Comparison of ENCODE assay signal across 2 cellular contexts in the genomic region with DNA sequence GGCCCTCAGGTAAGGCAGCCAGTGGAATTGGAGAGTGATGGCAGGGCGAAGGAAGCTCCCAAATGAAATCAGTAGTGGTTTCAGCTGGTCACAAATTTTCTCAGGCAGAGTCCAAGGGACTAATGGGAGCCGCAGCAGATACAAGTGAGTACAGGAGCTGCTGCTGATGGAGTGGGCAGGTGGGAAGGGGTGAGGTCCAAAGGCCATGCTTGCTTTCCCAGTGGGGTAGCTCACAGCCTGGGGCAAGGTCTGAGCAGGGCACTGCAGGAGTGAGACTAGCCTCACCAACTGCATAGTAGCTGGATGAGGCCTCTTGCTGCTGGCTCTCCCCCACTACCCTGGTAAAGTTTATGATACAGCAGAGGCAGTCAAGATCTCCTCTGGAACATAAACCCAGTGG.
TF ChIP-seq lines count a peak whose summit lies in the region.

No MANE protein-coding gene starts in this region.

TF ChIP-seq in IMR-90, 13 proteins besides CTCF, POLR2A, EP300 and RAD21:
- TF ChIP-seq, protein P1, sequence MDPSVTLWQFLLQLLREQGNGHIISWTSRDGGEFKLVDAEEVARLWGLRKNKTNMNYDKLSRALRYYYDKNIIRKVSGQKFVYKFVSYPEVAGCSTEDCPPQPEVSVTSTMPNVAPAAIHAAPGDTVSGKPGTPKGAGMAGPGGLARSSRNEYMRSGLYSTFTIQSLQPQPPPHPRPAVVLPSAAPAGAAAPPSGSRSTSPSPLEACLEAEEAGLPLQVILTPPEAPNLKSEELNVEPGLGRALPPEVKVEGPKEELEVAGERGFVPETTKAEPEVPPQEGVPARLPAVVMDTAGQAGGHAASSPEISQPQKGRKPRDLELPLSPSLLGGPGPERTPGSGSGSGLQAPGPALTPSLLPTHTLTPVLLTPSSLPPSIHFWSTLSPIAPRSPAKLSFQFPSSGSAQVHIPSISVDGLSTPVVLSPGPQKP (IDR thresholded peaks at IDR 0.05; ENCODE audit: borderline replicate concordance, low read depth, low read length): no peak
- no peak for TF ChIP-seq CHD1 (IDR thresholded peaks at IDR 0.05; ENCODE audit: low read depth, low read length)
- TF ChIP-seq, protein P2, sequence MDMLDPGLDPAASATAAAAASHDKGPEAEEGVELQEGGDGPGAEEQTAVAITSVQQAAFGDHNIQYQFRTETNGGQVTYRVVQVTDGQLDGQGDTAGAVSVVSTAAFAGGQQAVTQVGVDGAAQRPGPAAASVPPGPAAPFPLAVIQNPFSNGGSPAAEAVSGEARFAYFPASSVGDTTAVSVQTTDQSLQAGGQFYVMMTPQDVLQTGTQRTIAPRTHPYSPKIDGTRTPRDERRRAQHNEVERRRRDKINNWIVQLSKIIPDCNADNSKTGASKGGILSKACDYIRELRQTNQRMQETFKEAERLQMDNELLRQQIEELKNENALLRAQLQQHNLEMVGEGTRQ (IDR thresholded peaks at IDR 0.05; ENCODE audit: low read depth, low read length): no peak
TF ChIP-seq in IMR-90: peak in this region for 0.

TF ChIP-seq in HepG2, 621 proteins besides CTCF, POLR2A, EP300 and RAD21 (continues in another document):
- no peak for TF ChIP-seq HIVEP1 (CRISPR knock-in tag; IDR thresholded peaks at IDR 0.05)
- no peak for TF ChIP-seq KDM3A (CRISPR knock-in tag; IDR thresholded peaks at IDR 0.05; ENCODE audit: low read depth)
- TF ChIP-seq, protein P3, sequence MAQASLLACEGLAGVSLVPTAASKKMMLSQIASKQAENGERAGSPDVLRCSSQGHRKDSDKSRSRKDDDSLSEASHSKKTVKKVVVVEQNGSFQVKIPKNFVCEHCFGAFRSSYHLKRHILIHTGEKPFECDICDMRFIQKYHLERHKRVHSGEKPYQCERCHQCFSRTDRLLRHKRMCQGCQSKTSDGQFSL (CRISPR knock-in tag; IDR thresholded peaks at IDR 0.05): no peak
- TF ChIP-seq, protein P4, sequence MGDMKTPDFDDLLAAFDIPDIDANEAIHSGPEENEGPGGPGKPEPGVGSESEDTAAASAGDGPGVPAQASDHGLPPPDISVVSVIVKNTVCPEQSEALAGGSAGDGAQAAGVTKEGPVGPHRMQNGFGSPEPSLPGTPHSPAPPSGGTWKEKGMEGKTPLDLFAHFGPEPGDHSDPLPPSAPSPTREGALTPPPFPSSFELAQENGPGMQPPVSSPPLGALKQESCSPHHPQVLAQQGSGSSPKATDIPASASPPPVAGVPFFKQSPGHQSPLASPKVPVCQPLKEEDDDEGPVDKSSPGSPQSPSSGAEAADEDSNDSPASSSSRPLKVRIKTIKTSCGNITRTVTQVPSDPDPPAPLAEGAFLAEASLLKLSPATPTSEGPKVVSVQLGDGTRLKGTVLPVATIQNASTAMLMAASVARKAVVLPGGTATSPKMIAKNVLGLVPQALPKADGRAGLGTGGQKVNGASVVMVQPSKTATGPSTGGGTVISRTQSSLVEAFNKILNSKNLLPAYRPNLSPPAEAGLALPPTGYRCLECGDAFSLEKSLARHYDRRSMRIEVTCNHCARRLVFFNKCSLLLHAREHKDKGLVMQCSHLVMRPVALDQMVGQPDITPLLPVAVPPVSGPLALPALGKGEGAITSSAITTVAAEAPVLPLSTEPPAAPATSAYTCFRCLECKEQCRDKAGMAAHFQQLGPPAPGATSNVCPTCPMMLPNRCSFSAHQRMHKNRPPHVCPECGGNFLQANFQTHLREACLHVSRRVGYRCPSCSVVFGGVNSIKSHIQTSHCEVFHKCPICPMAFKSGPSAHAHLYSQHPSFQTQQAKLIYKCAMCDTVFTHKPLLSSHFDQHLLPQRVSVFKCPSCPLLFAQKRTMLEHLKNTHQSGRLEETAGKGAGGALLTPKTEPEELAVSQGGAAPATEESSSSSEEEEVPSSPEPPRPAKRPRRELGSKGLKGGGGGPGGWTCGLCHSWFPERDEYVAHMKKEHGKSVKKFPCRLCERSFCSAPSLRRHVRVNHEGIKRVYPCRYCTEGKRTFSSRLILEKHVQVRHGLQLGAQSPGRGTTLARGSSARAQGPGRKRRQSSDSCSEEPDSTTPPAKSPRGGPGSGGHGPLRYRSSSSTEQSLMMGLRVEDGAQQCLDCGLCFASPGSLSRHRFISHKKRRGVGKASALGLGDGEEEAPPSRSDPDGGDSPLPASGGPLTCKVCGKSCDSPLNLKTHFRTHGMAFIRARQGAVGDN (CRISPR knock-in tag; IDR thresholded peaks at IDR 0.05): peak; percentile 60
- TF ChIP-seq HNRNPL (IDR thresholded peaks at IDR 0.05; ENCODE audit: low read depth, low read length): no peak
- TF ChIP-seq AKAP8 (CRISPR knock-in tag; IDR thresholded peaks at IDR 0.05): no peak
- TF ChIP-seq ZNF205 (CRISPR knock-in tag; IDR thresholded peaks at IDR 0.05): no peak
- TF ChIP-seq MBD4 (IDR thresholded peaks at IDR 0.05; ENCODE audit: borderline replicate concordance, low read length): no peak
- TF ChIP-seq, protein P5, sequence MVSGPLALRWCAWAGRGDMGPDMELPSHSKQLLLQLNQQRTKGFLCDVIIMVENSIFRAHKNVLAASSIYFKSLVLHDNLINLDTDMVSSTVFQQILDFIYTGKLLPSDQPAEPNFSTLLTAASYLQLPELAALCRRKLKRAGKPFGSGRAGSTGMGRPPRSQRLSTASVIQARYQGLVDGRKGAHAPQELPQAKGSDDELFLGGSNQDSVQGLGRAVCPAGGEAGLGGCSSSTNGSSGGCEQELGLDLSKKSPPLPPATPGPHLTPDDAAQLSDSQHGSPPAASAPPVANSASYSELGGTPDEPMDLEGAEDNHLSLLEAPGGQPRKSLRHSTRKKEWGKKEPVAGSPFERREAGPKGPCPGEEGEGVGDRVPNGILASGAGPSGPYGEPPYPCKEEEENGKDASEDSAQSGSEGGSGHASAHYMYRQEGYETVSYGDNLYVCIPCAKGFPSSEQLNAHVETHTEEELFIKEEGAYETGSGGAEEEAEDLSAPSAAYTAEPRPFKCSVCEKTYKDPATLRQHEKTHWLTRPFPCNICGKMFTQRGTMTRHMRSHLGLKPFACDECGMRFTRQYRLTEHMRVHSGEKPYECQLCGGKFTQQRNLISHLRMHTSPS (CRISPR knock-in tag; IDR thresholded peaks at IDR 0.05; ENCODE audit: low read depth): no peak
- no peak for TF ChIP-seq CHCHD3 (CRISPR knock-in tag; IDR thresholded peaks at IDR 0.05)
- no peak for TF ChIP-seq RXRA (CRISPR knock-in tag; IDR thresholded peaks at IDR 0.05)
- TF ChIP-seq ZBTB7A (CRISPR knock-in tag; IDR thresholded peaks at IDR 0.05): no peak
- TF ChIP-seq TRIM24 (CRISPR knock-in tag; IDR thresholded peaks at IDR 0.05): no peak
- TF ChIP-seq, protein P6, sequence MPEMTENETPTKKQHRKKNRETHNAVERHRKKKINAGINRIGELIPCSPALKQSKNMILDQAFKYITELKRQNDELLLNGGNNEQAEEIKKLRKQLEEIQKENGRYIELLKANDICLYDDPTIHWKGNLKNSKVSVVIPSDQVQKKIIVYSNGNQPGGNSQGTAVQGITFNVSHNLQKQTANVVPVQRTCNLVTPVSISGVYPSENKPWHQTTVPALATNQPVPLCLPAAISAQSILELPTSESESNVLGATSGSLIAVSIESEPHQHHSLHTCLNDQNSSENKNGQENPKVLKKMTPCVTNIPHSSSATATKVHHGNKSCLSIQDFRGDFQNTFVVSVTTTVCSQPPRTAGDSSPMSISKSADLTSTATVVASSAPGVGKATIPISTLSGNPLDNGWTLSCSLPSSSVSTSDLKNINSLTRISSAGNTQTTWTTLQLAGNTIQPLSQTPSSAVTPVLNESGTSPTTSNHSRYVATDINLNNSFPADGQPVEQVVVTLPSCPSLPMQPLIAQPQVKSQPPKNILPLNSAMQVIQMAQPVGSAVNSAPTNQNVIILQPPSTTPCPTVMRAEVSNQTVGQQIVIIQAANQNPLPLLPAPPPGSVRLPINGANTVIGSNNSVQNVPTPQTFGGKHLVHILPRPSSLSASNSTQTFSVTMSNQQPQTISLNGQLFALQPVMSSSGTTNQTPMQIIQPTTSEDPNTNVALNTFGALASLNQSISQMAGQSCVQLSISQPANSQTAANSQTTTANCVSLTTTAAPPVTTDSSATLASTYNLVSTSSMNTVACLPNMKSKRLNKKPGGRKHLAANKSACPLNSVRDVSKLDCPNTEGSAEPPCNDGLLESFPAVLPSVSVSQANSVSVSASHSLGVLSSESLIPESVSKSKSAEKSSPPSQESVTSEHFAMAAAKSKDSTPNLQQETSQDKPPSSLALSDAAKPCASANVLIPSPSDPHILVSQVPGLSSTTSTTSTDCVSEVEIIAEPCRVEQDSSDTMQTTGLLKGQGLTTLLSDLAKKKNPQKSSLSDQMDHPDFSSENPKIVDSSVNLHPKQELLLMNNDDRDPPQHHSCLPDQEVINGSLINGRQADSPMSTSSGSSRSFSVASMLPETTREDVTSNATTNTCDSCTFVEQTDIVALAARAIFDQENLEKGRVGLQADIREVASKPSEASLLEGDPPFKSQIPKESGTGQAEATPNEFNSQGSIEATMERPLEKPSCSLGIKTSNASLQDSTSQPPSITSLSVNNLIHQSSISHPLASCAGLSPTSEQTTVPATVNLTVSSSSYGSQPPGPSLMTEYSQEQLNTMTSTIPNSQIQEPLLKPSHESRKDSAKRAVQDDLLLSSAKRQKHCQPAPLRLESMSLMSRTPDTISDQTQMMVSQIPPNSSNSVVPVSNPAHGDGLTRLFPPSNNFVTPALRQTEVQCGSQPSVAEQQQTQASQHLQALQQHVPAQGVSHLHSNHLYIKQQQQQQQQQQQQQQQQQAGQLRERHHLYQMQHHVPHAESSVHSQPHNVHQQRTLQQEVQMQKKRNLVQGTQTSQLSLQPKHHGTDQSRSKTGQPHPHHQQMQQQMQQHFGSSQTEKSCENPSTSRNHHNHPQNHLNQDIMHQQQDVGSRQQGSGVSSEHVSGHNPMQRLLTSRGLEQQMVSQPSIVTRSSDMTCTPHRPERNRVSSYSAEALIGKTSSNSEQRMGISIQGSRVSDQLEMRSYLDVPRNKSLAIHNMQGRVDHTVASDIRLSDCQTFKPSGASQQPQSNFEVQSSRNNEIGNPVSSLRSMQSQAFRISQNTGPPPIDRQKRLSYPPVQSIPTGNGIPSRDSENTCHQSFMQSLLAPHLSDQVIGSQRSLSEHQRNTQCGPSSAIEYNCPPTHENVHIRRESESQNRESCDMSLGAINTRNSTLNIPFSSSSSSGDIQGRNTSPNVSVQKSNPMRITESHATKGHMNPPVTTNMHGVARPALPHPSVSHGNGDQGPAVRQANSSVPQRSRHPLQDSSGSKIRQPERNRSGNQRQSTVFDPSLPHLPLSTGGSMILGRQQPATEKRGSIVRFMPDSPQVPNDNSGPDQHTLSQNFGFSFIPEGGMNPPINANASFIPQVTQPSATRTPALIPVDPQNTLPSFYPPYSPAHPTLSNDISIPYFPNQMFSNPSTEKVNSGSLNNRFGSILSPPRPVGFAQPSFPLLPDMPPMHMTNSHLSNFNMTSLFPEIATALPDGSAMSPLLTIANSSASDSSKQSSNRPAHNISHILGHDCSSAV (CRISPR knock-in tag; IDR thresholded peaks at IDR 0.05; ENCODE audit: borderline replicate concordance): no peak
- 0 out of 2 replicates have a peak, but pooled peaks have one; percentile 24 for TF ChIP-seq ZNF292 (CRISPR knock-in tag; IDR thresholded peaks at IDR 0.05; ENCODE audit: borderline replicate concordance, low read depth)
- no peak for TF ChIP-seq MTA1 (CRISPR knock-in tag; IDR thresholded peaks at IDR 0.05; ENCODE audit: borderline replicate concordance)
- TF ChIP-seq MEIS2 (CRISPR knock-in tag; IDR thresholded peaks at IDR 0.05): no peak
- TF ChIP-seq SALL1 (CRISPR knock-in tag; IDR thresholded peaks at IDR 0.05): peak; percentile 26; the same call in 1 of the 2 replicates
- no peak for TF ChIP-seq FIP1L1 (IDR thresholded peaks at IDR 0.05; ENCODE audit: borderline replicate concordance, insufficient read depth, low read depth, low read length)
- TF ChIP-seq HNF4A (CRISPR knock-in tag; IDR thresholded peaks at IDR 0.05): peak; percentile 72
- no peak for TF ChIP-seq ZFY (CRISPR knock-in tag; IDR thresholded peaks at IDR 0.05)
- TF ChIP-seq NFATC3 (CRISPR knock-in tag; IDR thresholded peaks at IDR 0.05): no peak
- TF ChIP-seq TBX3 (IDR thresholded peaks at IDR 0.05; ENCODE audit: borderline replicate concordance): no peak
- TF ChIP-seq SP5 (CRISPR knock-in tag; IDR thresholded peaks at IDR 0.05; ENCODE audit: borderline replicate concordance, low read depth): no peak
- TF ChIP-seq SMAD9 (CRISPR knock-in tag; IDR thresholded peaks at IDR 0.05): no peak
- no peak for TF ChIP-seq ZNF724P (CRISPR knock-in tag; IDR thresholded peaks at IDR 0.05; ENCODE audit: borderline replicate concordance)
- peak; percentile 33; the same call in 1 of the 2 replicates for TF ChIP-seq ZNF7 (CRISPR knock-in tag; IDR thresholded peaks at IDR 0.05)
- no peak for TF ChIP-seq ZNF780A (CRISPR knock-in tag; IDR thresholded peaks at IDR 0.05)
- TF ChIP-seq, protein P7, sequence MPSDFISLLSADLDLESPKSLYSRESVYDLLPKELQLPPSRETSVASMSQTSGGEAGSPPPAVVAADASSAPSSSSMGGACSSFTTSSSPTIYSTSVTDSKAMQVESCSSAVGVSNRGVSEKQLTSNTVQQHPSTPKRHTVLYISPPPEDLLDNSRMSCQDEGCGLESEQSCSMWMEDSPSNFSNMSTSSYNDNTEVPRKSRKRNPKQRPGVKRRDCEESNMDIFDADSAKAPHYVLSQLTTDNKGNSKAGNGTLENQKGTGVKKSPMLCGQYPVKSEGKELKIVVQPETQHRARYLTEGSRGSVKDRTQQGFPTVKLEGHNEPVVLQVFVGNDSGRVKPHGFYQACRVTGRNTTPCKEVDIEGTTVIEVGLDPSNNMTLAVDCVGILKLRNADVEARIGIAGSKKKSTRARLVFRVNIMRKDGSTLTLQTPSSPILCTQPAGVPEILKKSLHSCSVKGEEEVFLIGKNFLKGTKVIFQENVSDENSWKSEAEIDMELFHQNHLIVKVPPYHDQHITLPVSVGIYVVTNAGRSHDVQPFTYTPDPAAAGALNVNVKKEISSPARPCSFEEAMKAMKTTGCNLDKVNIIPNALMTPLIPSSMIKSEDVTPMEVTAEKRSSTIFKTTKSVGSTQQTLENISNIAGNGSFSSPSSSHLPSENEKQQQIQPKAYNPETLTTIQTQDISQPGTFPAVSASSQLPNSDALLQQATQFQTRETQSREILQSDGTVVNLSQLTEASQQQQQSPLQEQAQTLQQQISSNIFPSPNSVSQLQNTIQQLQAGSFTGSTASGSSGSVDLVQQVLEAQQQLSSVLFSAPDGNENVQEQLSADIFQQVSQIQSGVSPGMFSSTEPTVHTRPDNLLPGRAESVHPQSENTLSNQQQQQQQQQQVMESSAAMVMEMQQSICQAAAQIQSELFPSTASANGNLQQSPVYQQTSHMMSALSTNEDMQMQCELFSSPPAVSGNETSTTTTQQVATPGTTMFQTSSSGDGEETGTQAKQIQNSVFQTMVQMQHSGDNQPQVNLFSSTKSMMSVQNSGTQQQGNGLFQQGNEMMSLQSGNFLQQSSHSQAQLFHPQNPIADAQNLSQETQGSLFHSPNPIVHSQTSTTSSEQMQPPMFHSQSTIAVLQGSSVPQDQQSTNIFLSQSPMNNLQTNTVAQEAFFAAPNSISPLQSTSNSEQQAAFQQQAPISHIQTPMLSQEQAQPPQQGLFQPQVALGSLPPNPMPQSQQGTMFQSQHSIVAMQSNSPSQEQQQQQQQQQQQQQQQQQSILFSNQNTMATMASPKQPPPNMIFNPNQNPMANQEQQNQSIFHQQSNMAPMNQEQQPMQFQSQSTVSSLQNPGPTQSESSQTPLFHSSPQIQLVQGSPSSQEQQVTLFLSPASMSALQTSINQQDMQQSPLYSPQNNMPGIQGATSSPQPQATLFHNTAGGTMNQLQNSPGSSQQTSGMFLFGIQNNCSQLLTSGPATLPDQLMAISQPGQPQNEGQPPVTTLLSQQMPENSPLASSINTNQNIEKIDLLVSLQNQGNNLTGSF (CRISPR knock-in tag; IDR thresholded peaks at IDR 0.05): no peak
- no peak for TF ChIP-seq XRCC5 (optimal IDR thresholded peaks at IDR 0.05; ENCODE audit: low read length)
- no peak for TF ChIP-seq HOXA7 (CRISPR knock-in tag; IDR thresholded peaks at IDR 0.05)
- TF ChIP-seq ZNF564 (CRISPR knock-in tag; IDR thresholded peaks at IDR 0.05): no peak
- no peak for TF ChIP-seq CEBPB (IDR thresholded peaks at IDR 0.05; ENCODE audit: borderline replicate concordance, low read depth, low read length)
- TF ChIP-seq ZSCAN25 (CRISPR knock-in tag; IDR thresholded peaks at IDR 0.05): peak; percentile 21; the same call in 1 of the 2 replicates
- no peak for TF ChIP-seq STAG1 (CRISPR knock-in tag; IDR thresholded peaks at IDR 0.05)
- no peak for TF ChIP-seq CBFB (CRISPR knock-in tag; IDR thresholded peaks at IDR 0.05)
